Comparison of ENCODE assay signal across 15 cellular contexts in genomic region chr2:111715987-111716900, GRCh38.
DNase-seq lines count a peak whose midpoint lies in the region; ATAC-seq and TF ChIP-seq lines count a peak whose summit lies in the region.
"Had no signal": no experiment of that assay in that cellular context is flagged by ENCODE, and none has a peak within 500 bp of the region (broad histone marks: within the 10 kb centered on the region; RNA-seq: fewer than 3 reads in every experiment).

No MANE protein-coding gene starts in this region.

- no peaks in the 10 kb centered on the region for H3F3A ChIP-seq in OCI-LY1 (ENCODE audit: insufficient read depth, low read length)

- WGBS in right cardiac atrium, result 64% methylated on average over 12 of the region's 12 CpGs

- no peak overlapping the region for H3K9ac ChIP-seq in OCI-LY1 (ENCODE audit: low read length)
- H3K9ac ChIP-seq: KMS-11 had no signal

- DNase-seq in Right ventricle myocardium superior (no peak), left ventricle myocardium inferior (no peak), right cardiac atrium (peak in 2 of 3 donors; percentile 65 to 67), mucosa of descending colon (no peak), ureter (ENCODE audit: low spot score) (no peak)
- no peak for DNase-seq in stimulated activated CD4-positive, alpha-beta T cell treated with anti-CD3 and anti-CD28 coated beads, Interleukin-1b, Interleukin-23, amount 100 ng/mL, for 48 hours
- DNase-seq: CD4-positive, alpha-beta memory T cell; DMS79 treated with DMSO at 0.1 percent for 48 hours; GF-D8; HFFc6; NCI-H1105 treated with DMSO at 0.1 percent for 48 hours; NCI-H187 treated with DMSO at 0.1 percent for 48 hours; NCI-H510A treated with DMSO at 0.1 percent for 48 hours had no signal

- H3K27me3 ChIP-seq in left ventricle myocardium inferior (ENCODE audit: low read depth) (no peaks in the 10 kb centered on the region), OCI-LY1 (ENCODE audit: insufficient read depth, low read length) (no peaks in the 10 kb centered on the region), right cardiac atrium (ENCODE audit: control insufficient read depth, insufficient read depth) (no peaks in the 10 kb centered on the region)

- H3K9me2 ChIP-seq in OCI-LY1 (ENCODE audit: low read depth, low read length), result no peaks in the 10 kb centered on the region

- no peaks in the 10 kb centered on the region for H3K4me1 ChIP-seq in left ventricle myocardium inferior
- peaks cover 32% of the 10 kb centered on the region for H3K4me1 ChIP-seq in OCI-LY1 (ENCODE audit: insufficient read depth, low read length, severe bottlenecking)
- H3K4me1 ChIP-seq in right cardiac atrium (ENCODE audit: control insufficient read depth, insufficient read depth, low read length), result peaks cover 3% of the 10 kb centered on the region
- no peaks in the 10 kb centered on the region for H3K4me1 ChIP-seq in mucosa of descending colon (ENCODE audit: low read depth)

- no peak overlapping the region for H3K4me2 ChIP-seq in OCI-LY1 (ENCODE audit: low read length)
- H3K4me2 ChIP-seq: KMS-11 had no signal

- H4K20me1 ChIP-seq in OCI-LY1 (ENCODE audit: insufficient read depth, low read length), result no peaks in the 10 kb centered on the region

- H3K9me3 ChIP-seq in left ventricle myocardium inferior (replicated peaks) (peaks cover 6% of the 10 kb centered on the region), OCI-LY1 (ENCODE audit: low read length) (no peaks in the 10 kb centered on the region), right cardiac atrium (ENCODE audit: control insufficient read depth, low read length) (no peaks in the 10 kb centered on the region), mucosa of descending colon (no peaks in the 10 kb centered on the region)

- ATAC-seq in Right ventricle myocardium superior (ENCODE audit: poor library complexity) (peak; percentile 67), right cardiac atrium (peak; percentile 54 to 58), mucosa of descending colon (no peak)

- no peaks in the 10 kb centered on the region for H3K79me2 ChIP-seq in OCI-LY1 (ENCODE audit: insufficient read depth, low read length)

- intact Hi-C loops in Right ventricle myocardium superior (cut with DNase I), result no loop called here
- intact Hi-C loops in left ventricle myocardium inferior (cut with micrococcal nuclease), result no loop called here
- intact Hi-C loops in right cardiac atrium (cut with DNase I), result no loop called here
- intact Hi-C loops in mucosa of descending colon (cut with DNase I, micrococcal nuclease), result no loop called here

- TF ChIP-seq CTCF in left ventricle myocardium inferior (IDR thresholded peaks at IDR 0.05; ENCODE audit: borderline replicate concordance) (no peak), OCI-LY1 (IDR thresholded peaks at IDR 0.05; ENCODE audit: low read length) (no peak), mucosa of descending colon (IDR thresholded peaks at IDR 0.05) (no peak)

- no peak overlapping the region for H3K27ac ChIP-seq in left ventricle myocardium inferior (replicated peaks)
- peak overlapping the region; percentile 38 for H3K27ac ChIP-seq in OCI-LY1 (ENCODE audit: low read depth, low read length, poor library complexity, severe bottlenecking)
- H3K27ac ChIP-seq in right cardiac atrium (ENCODE audit: low read length), result no peak overlapping the region
- H3K27ac ChIP-seq: KMS-11 had no signal

- H3K4me3 ChIP-seq in left ventricle myocardium inferior, result no peak overlapping the region
- no peak overlapping the region for H3K4me3 ChIP-seq in OCI-LY1 (ENCODE audit: low read depth, low read length, poor library complexity, severe bottlenecking)
- no peak overlapping the region for H3K4me3 ChIP-seq in right cardiac atrium (ENCODE audit: low read length)
- no peak overlapping the region for H3K4me3 ChIP-seq in mucosa of descending colon

- H2AFZ ChIP-seq in OCI-LY1 (ENCODE audit: low read length), result no peak overlapping the region

- H3K36me3 ChIP-seq in left ventricle myocardium inferior, result no peaks in the 10 kb centered on the region
- no peaks in the 10 kb centered on the region for H3K36me3 ChIP-seq in OCI-LY1 (ENCODE audit: insufficient read depth, low read length)
- H3K36me3 ChIP-seq in mucosa of descending colon (ENCODE audit: low read depth), result no peaks in the 10 kb centered on the region

Comparison
In these comparisons a context has a peak if more than half of its experiments do, and no peak if none do; other contexts are left out.
1. DNase-seq: peak in right cardiac atrium (2 of 3); none in Right ventricle myocardium superior (single experiment), left ventricle myocardium inferior (single experiment), mucosa of descending colon (0 of 3), stimulated activated CD4-positive, alpha-beta T cell treated with anti-CD3 and anti-CD28 coated beads, Interleukin-1b, Interleukin-23, amount 100 ng/mL, for 48 hours (single experiment) and ureter (single experiment).